Comparison of ENCODE assay signal across 25 cellular contexts in the genomic region with DNA sequence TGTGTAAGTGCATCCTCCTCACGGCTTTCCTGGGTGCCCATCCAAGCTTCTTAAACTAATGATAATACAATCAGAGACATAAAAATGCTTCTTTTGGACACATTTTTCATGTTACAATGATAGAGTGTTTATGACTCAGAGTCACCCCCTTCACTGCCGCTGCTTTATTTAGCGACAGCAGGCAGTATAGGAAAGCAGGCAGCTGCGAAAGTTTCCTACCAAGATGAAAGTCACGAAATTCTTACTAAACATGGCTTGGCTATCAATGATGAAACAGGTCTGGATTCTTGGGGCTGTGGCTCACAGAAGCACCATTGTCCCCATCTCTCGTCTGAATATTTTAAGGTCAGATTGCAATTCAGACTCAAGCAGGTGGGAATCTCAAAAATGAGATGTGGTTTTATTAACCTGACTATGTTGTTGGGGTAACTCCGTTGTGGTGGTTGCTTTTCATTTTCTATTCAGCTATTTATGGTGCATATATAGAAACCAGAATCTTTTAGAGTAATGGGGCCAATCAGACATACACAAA.
"Had no signal": no experiment of that assay in that cellular context is flagged by ENCODE, and none has a peak within 500 bp of the region (broad histone marks: within the 10 kb centered on the region; RNA-seq: fewer than 3 reads in every experiment).

No MANE protein-coding gene starts in this region.

- H3K9me3 ChIP-seq: ovary, psoas muscle, sigmoid colon, suprapubic skin, transverse colon, upper lobe of right lung, vagina had no signal

- H3K4me1 ChIP-seq: psoas muscle, sigmoid colon, suprapubic skin, transverse colon, upper lobe of right lung, vagina had no signal

- H3K4me3 Mint-ChIP-seq: memory B cell; naive thymus-derived CD4-positive, alpha-beta T cell; nephron progenitor cell; stimulated activated naive B cell treated with anti-CD40 and anti-IgM and Interleukin-4, amounts not matched to agents 10 μg/mL and 1 μg/mL and 100 μg/mL, for 72 hours; stimulated activated naive CD8-positive, alpha-beta T cell treated with anti-CD3 and anti-CD28 coated beads, Interleukin-15, amount 100 ng/mL, for 72 hours had no signal

- H3K4me1 Mint-ChIP-seq: memory B cell; naive thymus-derived CD4-positive, alpha-beta T cell; nephron progenitor cell; stimulated activated naive CD8-positive, alpha-beta T cell treated with anti-CD3 and anti-CD28 coated beads, Interleukin-15, amount 100 ng/mL, for 72 hours had no signal

- H3K27ac Mint-ChIP-seq: memory B cell; naive thymus-derived CD4-positive, alpha-beta T cell; nephron progenitor cell; stimulated activated naive B cell treated with anti-CD40 and anti-IgM and Interleukin-4, amounts not matched to agents 10 μg/mL and 1 μg/mL and 100 μg/mL, for 72 hours; stimulated activated naive CD8-positive, alpha-beta T cell treated with anti-CD3 and anti-CD28 coated beads, Interleukin-15, amount 100 ng/mL, for 72 hours had no signal

- H3K36me3 Mint-ChIP-seq: memory B cell; naive thymus-derived CD4-positive, alpha-beta T cell; stimulated activated naive B cell treated with anti-CD40 and anti-IgM and Interleukin-4, amounts not matched to agents 10 μg/mL and 1 μg/mL and 100 μg/mL, for 72 hours had no signal

- H3K27ac ChIP-seq: dorsolateral prefrontal cortex, ovary, psoas muscle, sigmoid colon, suprapubic skin, transverse colon, upper lobe of right lung, vagina had no signal

- H3K4me3 ChIP-seq: dorsolateral prefrontal cortex, lung, ovary, psoas muscle, sigmoid colon, suprapubic skin, transverse colon, upper lobe of right lung, vagina had no signal

- H3K27me3 ChIP-seq: ovary, sigmoid colon, transverse colon, upper lobe of right lung, vagina had no signal

- DNase-seq: cortex of kidney; effector CD4-positive, alpha-beta T cell; head of caudate nucleus; kidney; naive thymus-derived CD4-positive, alpha-beta T cell; nephron progenitor cell; occipital lobe; ovary; posterior cingulate gyrus; psoas muscle; right cardiac atrium; sigmoid colon; small intestine; stimulated activated CD4-positive, alpha-beta T cell treated with anti-CD3 and anti-CD28 coated beads, Interleukin-15, amount 100 ng/mL, for 24 hours; stimulated activated CD4-positive, alpha-beta T cell treated with anti-CD3 and anti-CD28 coated beads, Interleukin-2, amount 100 ng/mL, for 48 hours; stimulated activated naive B cell treated with anti-CD40 and anti-IgM and Interleukin-4, amounts not matched to agents 10 μg/mL and 1 μg/mL and 100 μg/mL, for 72 hours; stimulated activated naive CD8-positive, alpha-beta T cell treated with anti-CD3 and anti-CD28 coated beads, Interleukin-15, amount 100 ng/mL, for 72 hours; transverse colon; upper lobe of right lung had no signal

- ATAC-seq: left lobe of liver; naive thymus-derived CD4-positive, alpha-beta T cell; psoas muscle; right cardiac atrium; stimulated activated naive B cell treated with anti-CD40 and anti-IgM and Interleukin-4, amounts not matched to agents 10 μg/mL and 1 μg/mL and 100 μg/mL, for 72 hours; stimulated activated naive CD8-positive, alpha-beta T cell treated with anti-CD3 and anti-CD28 coated beads, Interleukin-15, amount 100 ng/mL, for 72 hours; upper lobe of right lung had no signal

- H3K36me3 ChIP-seq: ovary, sigmoid colon, suprapubic skin, transverse colon, upper lobe of right lung, vagina had no signal
